ENCODE assay signal across 1 cellular context in genomic region chr20:50187403-50188051, GRCh38.
A peak's percentile ranks its signal among the peaks of the same experiment; 100 is the strongest.
TF ChIP-seq lines count a peak whose summit lies in the region.

No MANE protein-coding gene starts in this region.

TF ChIP-seq in HepG2, 621 proteins besides CTCF, POLR2A, EP300 and RAD21 (continued from another document and continues in another):
- TF ChIP-seq ETS1 (CRISPR knock-in tag; IDR thresholded peaks at IDR 0.05) (no peak), ZNF460 (CRISPR knock-in tag; IDR thresholded peaks at IDR 0.05; ENCODE audit: borderline replicate concordance) (no peak), ZNF510 (CRISPR knock-in tag; IDR thresholded peaks at IDR 0.05; ENCODE audit: low read depth) (no peak), ZFAT (CRISPR knock-in tag; conservative IDR thresholded peaks at IDR 0.05) (no peak), SSRP1 (CRISPR knock-in tag; IDR thresholded peaks at IDR 0.05) (no peak), REL (CRISPR knock-in tag; conservative IDR thresholded peaks at IDR 0.05) (no peak), HMG20B (CRISPR knock-in tag; conservative IDR thresholded peaks at IDR 0.05) (no peak), TCF7L2 (IDR thresholded peaks at IDR 0.05; ENCODE audit: low read depth, low read length) (no peak), BRF2 (CRISPR knock-in tag; IDR thresholded peaks at IDR 0.05) (no peak), ZNF331 (CRISPR knock-in tag; IDR thresholded peaks at IDR 0.05) (0 out of 2 replicates have a peak, but pooled peaks have one; percentile 21), GZF1 (CRISPR knock-in tag; IDR thresholded peaks at IDR 0.05) (no peak), ARHGAP35 (CRISPR knock-in tag; IDR thresholded peaks at IDR 0.05; ENCODE audit: borderline replicate concordance) (no peak), ZZZ3 (CRISPR knock-in tag; IDR thresholded peaks at IDR 0.05; ENCODE audit: borderline replicate concordance) (peak; percentile 23; the same call in 1 of the 2 replicates), SAFB2 (CRISPR knock-in tag; IDR thresholded peaks at IDR 0.05; ENCODE audit: borderline replicate concordance, low read depth) (peak; percentile 51), ZNF597 (CRISPR knock-in tag; IDR thresholded peaks at IDR 0.05) (no peak), ZNF142 (CRISPR knock-in tag; IDR thresholded peaks at IDR 0.05) (no peak), ZC3H13 (CRISPR knock-in tag; IDR thresholded peaks at IDR 0.05) (no peak), CREB3 (CRISPR knock-in tag; IDR thresholded peaks at IDR 0.05) (no peak), HIC2 (CRISPR knock-in tag; IDR thresholded peaks at IDR 0.05; ENCODE audit: low read depth) (peak; percentile 62; the same call in 1 of the 2 replicates), HBP1 (CRISPR knock-in tag; IDR thresholded peaks at IDR 0.05; ENCODE audit: low read depth) (no peak), MTF1 (CRISPR knock-in tag; IDR thresholded peaks at IDR 0.05) (no peak), ZBTB44 (CRISPR knock-in tag; IDR thresholded peaks at IDR 0.05) (no peak), THAP9 (CRISPR knock-in tag; IDR thresholded peaks at IDR 0.05; ENCODE audit: borderline replicate concordance) (0 out of 2 replicates have a peak, but pooled peaks have one; percentile 51), ZNF251 (CRISPR knock-in tag; IDR thresholded peaks at IDR 0.05) (no peak), ZNF564 (CRISPR knock-in tag; IDR thresholded peaks at IDR 0.05) (no peak), NFIC (IDR thresholded peaks at IDR 0.05; ENCODE audit: low read length) (no peak), ZBTB10 (CRISPR knock-in tag; IDR thresholded peaks at IDR 0.05; ENCODE audit: borderline replicate concordance) (no peak), MLLT10 (CRISPR knock-in tag; IDR thresholded peaks at IDR 0.05) (no peak), SIN3B (IDR thresholded peaks at IDR 0.05; ENCODE audit: low read length) (no peak), YEATS4 (CRISPR knock-in tag; IDR thresholded peaks at IDR 0.05; ENCODE audit: borderline replicate concordance) (peak; percentile 29; the same call in 1 of the 2 replicates), FOXK1 (CRISPR knock-in tag; IDR thresholded peaks at IDR 0.05; ENCODE audit: borderline replicate concordance, low read depth) (peak; percentile 33; the same call in 1 of the 2 replicates), NCOA2 (CRISPR knock-in tag; IDR thresholded peaks at IDR 0.05) (no peak), ZBTB33 (CRISPR knock-in tag; IDR thresholded peaks at IDR 0.05) (peak; percentile 50; the same call in 1 of the 2 replicates)
